Comparison of ENCODE assay signal across 21 cellular contexts in genomic region chr21:42068592-42068991, GRCh38. TPM values are rescaled to one million over a fixed set of nuclear protein-coding genes. Genes with fewer than 3 reads are reported as not detected.
A peak's percentile ranks its signal among the peaks of the same experiment; 100 is the strongest.
DNase-seq lines count a peak whose midpoint lies in the region; ATAC-seq and TF ChIP-seq lines count a peak whose summit lies in the region.
"Had no signal": no experiment of that assay in that cellular context is flagged by ENCODE, and none has a peak within 500 bp of the region (broad histone marks: within the 10 kb centered on the region; RNA-seq: fewer than 3 reads in every experiment).

No MANE protein-coding gene starts in this region.

- H3K9me3 ChIP-seq in OCI-LY1 (ENCODE audit: low read length) (no peaks in the 10 kb centered on the region), neuronal stem cell (replicated peaks in 1 of 2; ENCODE audit: control insufficient read depth in 2 of 2, insufficient read depth in 1 of 2, low read depth in 1 of 2, low read length in 2 of 2) (no peaks in the 10 kb centered on the region)

- peak overlapping the region; percentile 76 for H3K23ac ChIP-seq in neuronal stem cell (ENCODE audit: low read depth, low read length, poor library complexity)

- TF ChIP-seq CTCF in OCI-LY1 (IDR thresholded peaks at IDR 0.05; ENCODE audit: low read length): no peak

- H3K4me1 ChIP-seq in OCI-LY1 (ENCODE audit: insufficient read depth, low read length, severe bottlenecking): peaks cover 100% of the 10 kb centered on the region
- peaks cover 3 to 19% of the 10 kb centered on the region in 2 donors for H3K4me1 ChIP-seq in neuronal stem cell (ENCODE audit: control insufficient read depth in 2 of 2, insufficient read depth in 1 of 2, low read depth in 1 of 2, low read length in 2 of 2)

- H3K4me1 Mint-ChIP-seq in dendritic cell treated with granulocyte-macrophage colony-stimulating factor and Interleukin-4, amounts not matched to agents 40 ng/mL and 50 ng/mL, for 4 days (ENCODE audit: low read depth): peaks cover 35% of the 10 kb centered on the region

- H3K27me3 Mint-ChIP-seq in dendritic cell treated with granulocyte-macrophage colony-stimulating factor and Interleukin-4, amounts not matched to agents 40 ng/mL and 50 ng/mL, for 4 days: peaks cover 27% of the 10 kb centered on the region
- H3K27me3 Mint-ChIP-seq: CD4-positive, alpha-beta T cell had no signal

- no peaks in the 10 kb centered on the region for H4K20me1 ChIP-seq in OCI-LY1 (ENCODE audit: insufficient read depth, low read length)

- H2BK5ac ChIP-seq in neuronal stem cell (ENCODE audit: low read length): no peak overlapping the region

- no peaks in the 10 kb centered on the region for H3K9me2 ChIP-seq in OCI-LY1 (ENCODE audit: low read depth, low read length)

- DNase-seq in neuronal stem cell (ENCODE audit: low spot score) (no peak), SKM-1 (lab: John Stamatoyannopoulos, UW; ENCODE audit: unreplicated experiment) (no peak), HPDE6-E6E7 (ENCODE audit: extremely low spot score) (no peak), amygdala (lab: John Stamatoyannopoulos, UW) (no peak)
- DNase-seq: CD4-positive, alpha-beta T cell; COR-L47; DMS 273 treated with DMSO at 0.1 percent for 48 hours; DND-41; KBM-7; MM.1S; NCI-H1048; NCI-H1417 treated with DMSO at 0.1 percent for 48 hours; NCI-H187; NCI-H446; NCI-H526 treated with DMSO at 0.1 percent for 48 hours; PC-3; SHP77 had no signal

- peak overlapping the region; percentile 31; the same call in 1 of the 2 replicates for H3K4me2 ChIP-seq in OCI-LY1 (ENCODE audit: low read length)
- no peak overlapping the region for H3K4me2 ChIP-seq in neuronal stem cell (ENCODE audit: insufficient read depth, low read length, poor library complexity, severe bottlenecking)

- peaks cover 8% of the 10 kb centered on the region for H3F3A ChIP-seq in OCI-LY1 (ENCODE audit: insufficient read depth, low read length)

- H3K36me3 Mint-ChIP-seq in dendritic cell treated with granulocyte-macrophage colony-stimulating factor and Interleukin-4, amounts not matched to agents 40 ng/mL and 50 ng/mL, for 4 days (ENCODE audit: low read depth): no peaks in the 10 kb centered on the region

- H2BK15ac ChIP-seq in neuronal stem cell (ENCODE audit: low read length): no peak overlapping the region

- H4K8ac ChIP-seq in neuronal stem cell (ENCODE audit: low read depth, low read length): peak overlapping the region; percentile 84

- no peaks in the 10 kb centered on the region for H3K79me2 ChIP-seq in OCI-LY1 (ENCODE audit: insufficient read depth, low read length)

- intact Hi-C loops in dendritic cell treated with granulocyte-macrophage colony-stimulating factor and Interleukin-4, amounts not matched to agents 40 ng/mL and 50 ng/mL, for 4 days (cut with micrococcal nuclease): no loop called here

- no peaks in the 10 kb centered on the region for H3K36me3 ChIP-seq in OCI-LY1 (ENCODE audit: insufficient read depth, low read length)
- no peaks in the 10 kb centered on the region for H3K36me3 ChIP-seq in neuronal stem cell (replicated peaks in 1 of 2; ENCODE audit: control insufficient read depth in 2 of 2, insufficient read depth in 2 of 2, low read length in 2 of 2)

- peak overlapping the region; percentile 39 for H3K14ac ChIP-seq in neuronal stem cell (ENCODE audit: low read length)

- H3K27me3 ChIP-seq in OCI-LY1 (ENCODE audit: insufficient read depth, low read length): no peaks in the 10 kb centered on the region
- H3K27me3 ChIP-seq in neuronal stem cell (ENCODE audit: control insufficient read depth in 3 of 3, insufficient read depth in 3 of 3, low read depth in 1 of 3, low read length in 3 of 3): peaks cover 0 to 16% (median 0%) of the 10 kb centered on the region in 3 experiments

- H3K9ac ChIP-seq in OCI-LY1 (ENCODE audit: low read length): peak overlapping the region; percentile 30; the same call in 1 of the 2 replicates
- no peak overlapping the region for H3K9ac ChIP-seq in neuronal stem cell (ENCODE audit: low read depth, low read length, poor library complexity)

- no peak overlapping the region for H3K4me3 Mint-ChIP-seq in dendritic cell treated with granulocyte-macrophage colony-stimulating factor and Interleukin-4, amounts not matched to agents 40 ng/mL and 50 ng/mL, for 4 days
- H3K4me3 Mint-ChIP-seq: CD4-positive, alpha-beta T cell had no signal

- no peaks in the 10 kb centered on the region for H3K9me3 Mint-ChIP-seq in dendritic cell treated with granulocyte-macrophage colony-stimulating factor and Interleukin-4, amounts not matched to agents 40 ng/mL and 50 ng/mL, for 4 days
- H3K9me3 Mint-ChIP-seq: CD4-positive, alpha-beta T cell had no signal

- H3K4me3 ChIP-seq in OCI-LY1 (ENCODE audit: low read depth, low read length, poor library complexity, severe bottlenecking): no peak overlapping the region
- H3K4me3 ChIP-seq in neuronal stem cell (ENCODE audit: low read length in 2 of 2): no peak overlapping the region

- H2AK5ac ChIP-seq in neuronal stem cell (ENCODE audit: low read depth, low read length): peak overlapping the region; percentile 27

- peak overlapping the region; percentile 23 for H3K27ac Mint-ChIP-seq in dendritic cell treated with granulocyte-macrophage colony-stimulating factor and Interleukin-4, amounts not matched to agents 40 ng/mL and 50 ng/mL, for 4 days
- H3K27ac Mint-ChIP-seq: CD4-positive, alpha-beta T cell had no signal

- H2BK120ac ChIP-seq in neuronal stem cell (ENCODE audit: low read depth, low read length): no peak overlapping the region

- H2BK12ac ChIP-seq in neuronal stem cell (ENCODE audit: low read length): no peak overlapping the region

- ATAC-seq in GM18520 (IDR thresholded peaks at IDR 0.05; ENCODE audit: unreplicated experiment): no peak
- ATAC-seq: HepG2, PC-3 had no signal

- WGBS in neuronal stem cell (ENCODE audit: extremely low coverage in 2 of 2, insufficient read length in 2 of 2, insufficient replicate concordance in 1 of 2), 2 donors: 100% methylated on average over 1 of the region's 5 CpGs; no CpG with 5 or more reads in 1 of the 2 donors

- H2AFZ ChIP-seq in OCI-LY1 (ENCODE audit: low read length) (no peak overlapping the region), neuronal stem cell (ENCODE audit: low read length) (no peak overlapping the region)

- peak overlapping the region; percentile 55 for H3K18ac ChIP-seq in neuronal stem cell (ENCODE audit: low read length)

- peak overlapping the region; percentile 9 for H4K91ac ChIP-seq in neuronal stem cell (ENCODE audit: low read depth, low read length, poor library complexity)

- no peak overlapping the region for H3K4ac ChIP-seq in neuronal stem cell (ENCODE audit: low read length)

- H3K27ac ChIP-seq in OCI-LY1 (ENCODE audit: low read depth, low read length, poor library complexity, severe bottlenecking): peak overlapping the region; percentile 98
- no peak overlapping the region for H3K27ac ChIP-seq in neuronal stem cell (replicated peaks; ENCODE audit: low read length)

- H3K79me1 ChIP-seq in neuronal stem cell (ENCODE audit: low read depth, low read length): no peaks in the 10 kb centered on the region

RNA-seq across cellular contexts. Expression of gene UMODL1, which starts 2.5 kb away (rescaled TPM):
- not detected for polyA plus RNA-seq in neuronal stem cell (2013, experiment 1 of 2)
- polyA plus RNA-seq in neuronal stem cell (2013, experiment 2 of 2): not detected
- polyA plus RNA-seq: HepG2 had no signal

RNA-seq across cellular contexts. Expression of gene ZBTB21, which starts 58.4 kb away (rescaled TPM):
- polyA plus RNA-seq in neuronal stem cell (2013, experiment 1 of 2): 11.2 TPM
- polyA plus RNA-seq in neuronal stem cell (2013, experiment 2 of 2): 11.2 TPM
